1 cellular context compared by ENCODE assay signal in genomic region chr1:205246426-205247119, GRCh38.
TF ChIP-seq lines count a peak whose summit lies in the region.

No MANE protein-coding gene starts in this region.

TF ChIP-seq in IMR-90, 13 proteins besides CTCF, POLR2A, EP300 and RAD21:
- TF ChIP-seq NFE2L2 (IDR thresholded peaks at IDR 0.05; ENCODE audit: low read depth, low read length) (no peak), FOS (IDR thresholded peaks at IDR 0.05; ENCODE audit: low read depth, low read length) (no peak), RFX5 (IDR thresholded peaks at IDR 0.05; ENCODE audit: low read depth, low read length) (no peak), BHLHE40 (IDR thresholded peaks at IDR 0.05; ENCODE audit: low read depth, low read length) (no peak), CHD1 (IDR thresholded peaks at IDR 0.05; ENCODE audit: low read depth, low read length) (no peak), ELK1 (IDR thresholded peaks at IDR 0.05; ENCODE audit: borderline replicate concordance, low read depth, low read length) (no peak), MXI1 (IDR thresholded peaks at IDR 0.05; ENCODE audit: borderline replicate concordance, low read depth, low read length) (no peak), MAZ (IDR thresholded peaks at IDR 0.05; ENCODE audit: borderline replicate concordance, low read depth, low read length) (no peak), USF2 (IDR thresholded peaks at IDR 0.05; ENCODE audit: low read depth, low read length) (no peak), MAFK (IDR thresholded peaks at IDR 0.05; ENCODE audit: low read depth, low read length) (no peak)
TF ChIP-seq in IMR-90: peak in this region for 0.
